8 cellular contexts compared by ENCODE assay signal in genomic region chr6:117907600-117908245, GRCh38. TPM values are rescaled to one million over a fixed set of nuclear protein-coding genes. Genes with fewer than 3 reads are reported as not detected.
A peak's percentile ranks its signal among the peaks of the same experiment; 100 is the strongest.
DNase-seq lines count a peak whose midpoint lies in the region; ATAC-seq and TF ChIP-seq lines count a peak whose summit lies in the region.

No MANE protein-coding gene starts in this region.

- ATAC-seq in GM21381 (IDR thresholded peaks at IDR 0.05; ENCODE audit: unreplicated experiment), result peak; percentile 15
- no peak for ATAC-seq in CD4-positive, alpha-beta T cell (ENCODE audit: poor library complexity)

- intact Hi-C loops in CD4-positive, alpha-beta T cell (cut with DNase I, micrococcal nuclease), result no loop called here

- H3K36me3 ChIP-seq in BLaER1 treated with 17β-estradiol and CSF1 and Interleukin-3, amounts not matched to agents 10 nM and 100 nM, result no peaks in the 10 kb centered on the region
- no peaks in the 10 kb centered on the region for H3K36me3 ChIP-seq in endocrine pancreas (ENCODE audit: control insufficient read depth, insufficient read depth, low read length)

- H3K9ac ChIP-seq in BLaER1 treated with 17β-estradiol and CSF1 and Interleukin-3, amounts not matched to agents 10 nM and 100 nM, result peak overlapping the region; percentile 48 to 77 (median 65); a peak in 21 of 22 replicates
- peak overlapping the region; percentile 44 for H3K9ac ChIP-seq in endocrine pancreas (ENCODE audit: control insufficient read depth, insufficient read depth, low read length)

- TF ChIP-seq CTCF in nephron progenitor cell (IDR thresholded peaks at IDR 0.05), result no peak
- no peak for TF ChIP-seq CTCF in CD4-positive, alpha-beta T cell (IDR thresholded peaks at IDR 0.05)

- CTCF ChIA-PET in CD4-positive, alpha-beta T cell (lab: Charles Lee), result no interaction called here

- peak; percentile 50 for DNase-seq in NCI-H1105 (lab: John Stamatoyannopoulos, UW)
- peak; percentile 68 for DNase-seq in nephron progenitor cell
- no peak for DNase-seq in CD4-positive, alpha-beta T cell
- no peak for DNase-seq in SIG-M5 treated with dmso at 0.1 percent for 504 hours (lab: John Stamatoyannopoulos, UW; ENCODE audit: unreplicated experiment)
- no peak for DNase-seq in Ammon's horn (ENCODE audit: low spot score)

- peaks cover 0 to 7% (median 0%) of the 10 kb centered on the region in 11 experiments; a peak in 1 of 22 replicates for H4K20me1 ChIP-seq in BLaER1 treated with 17β-estradiol and CSF1 and Interleukin-3, amounts not matched to agents 10 nM and 100 nM

- H3K27ac Mint-ChIP-seq in nephron progenitor cell, result no peak overlapping the region
- no peak overlapping the region for H3K27ac Mint-ChIP-seq in CD4-positive, alpha-beta T cell

- H3K27me3 Mint-ChIP-seq in nephron progenitor cell (ENCODE audit: low read depth, poor library complexity), result peaks cover 58% of the 10 kb centered on the region
- peaks cover 74% of the 10 kb centered on the region for H3K27me3 Mint-ChIP-seq in CD4-positive, alpha-beta T cell

- no peaks in the 10 kb centered on the region for H3K9me3 ChIP-seq in BLaER1 treated with 17β-estradiol and CSF1 and Interleukin-3, amounts not matched to agents 10 nM and 100 nM (replicated peaks in 1 of 11)
- no peaks in the 10 kb centered on the region for H3K9me3 ChIP-seq in endocrine pancreas (ENCODE audit: control insufficient read depth, low read length)
- no peaks in the 10 kb centered on the region for H3K9me3 ChIP-seq in CD4-positive, alpha-beta T cell (ENCODE audit: control insufficient read depth, low read length)

- H3K27ac ChIP-seq in BLaER1 treated with 17β-estradiol and CSF1 and Interleukin-3, amounts not matched to agents 10 nM and 100 nM, result no peak overlapping the region
- no peak overlapping the region for H3K27ac ChIP-seq in CD4-positive, alpha-beta T cell (ENCODE audit: low read depth, low read length)

- peak overlapping the region; percentile 96 to 100 (median 98) for H3K4me2 ChIP-seq in BLaER1 treated with 17β-estradiol and CSF1 and Interleukin-3, amounts not matched to agents 10 nM and 100 nM

- H3K4me3 Mint-ChIP-seq in nephron progenitor cell, result peak overlapping the region; percentile 82
- no peak overlapping the region for H3K4me3 Mint-ChIP-seq in CD4-positive, alpha-beta T cell

- peaks cover 34 to 50% (median 43%) of the 10 kb centered on the region in 11 experiments for H3K27me3 ChIP-seq in BLaER1 treated with 17β-estradiol and CSF1 and Interleukin-3, amounts not matched to agents 10 nM and 100 nM
- H3K27me3 ChIP-seq in endocrine pancreas (ENCODE audit: control insufficient read depth, insufficient read depth, low read length), result no peaks in the 10 kb centered on the region
- peaks cover 67% of the 10 kb centered on the region for H3K27me3 ChIP-seq in CD4-positive, alpha-beta T cell (ENCODE audit: control insufficient read depth, insufficient read depth, low read length)

- peaks cover 16% of the 10 kb centered on the region for H3K4me1 Mint-ChIP-seq in nephron progenitor cell
- peaks cover 4% of the 10 kb centered on the region for H3K4me1 Mint-ChIP-seq in CD4-positive, alpha-beta T cell (ENCODE audit: low read depth)

- peaks cover 0 to 15% (median 10%) of the 10 kb centered on the region in 10 experiments; a peak in 13 of 20 replicates for H3K4me1 ChIP-seq in BLaER1 treated with 17β-estradiol and CSF1 and Interleukin-3, amounts not matched to agents 10 nM and 100 nM
- peaks cover 3% of the 10 kb centered on the region for H3K4me1 ChIP-seq in endocrine pancreas (ENCODE audit: control insufficient read depth, insufficient read depth, low read length)

- H3K36me3 Mint-ChIP-seq in nephron progenitor cell (ENCODE audit: low read depth), result no peaks in the 10 kb centered on the region
- H3K36me3 Mint-ChIP-seq in CD4-positive, alpha-beta T cell (ENCODE audit: low read depth), result no peaks in the 10 kb centered on the region

- H3K9me3 Mint-ChIP-seq in nephron progenitor cell, result peaks cover 4% of the 10 kb centered on the region
- H3K9me3 Mint-ChIP-seq in CD4-positive, alpha-beta T cell, result no peaks in the 10 kb centered on the region

- peak overlapping the region; percentile 69 to 84 (median 78) for H3K4me3 ChIP-seq in BLaER1 treated with 17β-estradiol and CSF1 and Interleukin-3, amounts not matched to agents 10 nM and 100 nM
- no peak overlapping the region for H3K4me3 ChIP-seq in endocrine pancreas (ENCODE audit: control insufficient read depth, insufficient read depth, low read length)

- POLR2A ChIA-PET in CD4-positive, alpha-beta T cell (lab: Charles Lee), result no interaction called here

RNA-seq across cellular contexts. Expression of gene SLC35F1, which starts 0.7 kb away (rescaled TPM):
- total RNA-seq in CD4-positive, alpha-beta T cell, result not detected

Comparison
In these comparisons a context has a peak if more than half of its experiments do, and no peak if none do; other contexts are left out.
1. DNase-seq: peak in NCI-H1105 (single experiment) and nephron progenitor cell (single experiment); none in CD4-positive, alpha-beta T cell (0 of 10), SIG-M5 treated with dmso at 0.1 percent for 504 hours (single experiment) and Ammon's horn (single experiment).